ENCODE assay signal across 24 cellular contexts in genomic region chr3:183762304-183762703, GRCh38.
"Had no signal": no experiment of that assay in that cellular context is flagged by ENCODE, and none has a peak within 500 bp of the region (broad histone marks: within the 10 kb centered on the region; RNA-seq: fewer than 3 reads in every experiment).

No MANE protein-coding gene starts in this region.

- H3K9me3 ChIP-seq: esophagus muscularis mucosa, right atrium auricular region, thoracic aorta, uterus had no signal

- H3K4me3 Mint-ChIP-seq: activated CD4-positive, alpha-beta memory T cell treated with anti-CD3 and anti-CD28 coated beads, Interleukin-2, amount 10 ng/mL, durations not matched to agents 7 days and 5 days; activated CD4-positive, alpha-beta T cell treated with anti-CD3 and anti-CD28 coated beads, Interleukin-2, amount 10 ng/mL, durations not matched to agents 7 days and 5 days; activated naive CD4-positive, alpha-beta T cell treated with anti-CD3 and anti-CD28 coated beads, Interleukin-2, amount 50 U/mL, for 24 hours; activated naive CD8-positive, alpha-beta T cell treated with anti-CD3 and anti-CD28 coated beads, Interleukin-2, amount 50 U/mL, for 24 hours; activated T-cell treated with anti-CD3 and anti-CD28 coated beads, Interleukin-2, amount 50 U/mL, for 24 hours; central memory CD8-positive, alpha-beta T cell; dendritic cell treated with granulocyte-macrophage colony-stimulating factor and Interleukin-4, amounts not matched to agents 40 ng/mL and 50 ng/mL, for 4 days; endodermal cell; naive B cell; nephron progenitor cell; type B pancreatic cell; WTC11 had no signal

- H3K4me3 ChIP-seq: esophagus muscularis mucosa, right atrium auricular region, thoracic aorta, uterus had no signal

- H3K79me2 ChIP-seq: parathyroid adenoma had no signal

- H3K27ac ChIP-seq: esophagus muscularis mucosa, parathyroid adenoma, right atrium auricular region, thoracic aorta, uterus had no signal

- ATAC-seq: activated naive CD8-positive, alpha-beta T cell treated with anti-CD3 and anti-CD28 coated beads, Interleukin-2, amount 50 U/mL, for 24 hours; left ventricle myocardium superior; WTC11 had no signal

- H2AFZ ChIP-seq: parathyroid adenoma had no signal

- H3K27me3 Mint-ChIP-seq: activated CD4-positive, alpha-beta memory T cell treated with anti-CD3 and anti-CD28 coated beads, Interleukin-2, amount 10 ng/mL, durations not matched to agents 7 days and 5 days; activated CD4-positive, alpha-beta T cell treated with anti-CD3 and anti-CD28 coated beads, Interleukin-2, amount 10 ng/mL, durations not matched to agents 7 days and 5 days; activated naive CD4-positive, alpha-beta T cell treated with anti-CD3 and anti-CD28 coated beads, Interleukin-2, amount 50 U/mL, for 24 hours; activated naive CD8-positive, alpha-beta T cell treated with anti-CD3 and anti-CD28 coated beads, Interleukin-2, amount 50 U/mL, for 24 hours; activated T-cell treated with anti-CD3 and anti-CD28 coated beads, Interleukin-2, amount 50 U/mL, for 24 hours; central memory CD8-positive, alpha-beta T cell; dendritic cell treated with granulocyte-macrophage colony-stimulating factor and Interleukin-4, amounts not matched to agents 40 ng/mL and 50 ng/mL, for 4 days; naive B cell; type B pancreatic cell had no signal

- H3K4me1 Mint-ChIP-seq: nephron progenitor cell had no signal

- H3K4me1 ChIP-seq: uterus had no signal

- DNase-seq: activated CD4-positive, alpha-beta memory T cell treated with anti-CD3 and anti-CD28 coated beads, Interleukin-2, amount 10 ng/mL, durations not matched to agents 7 days and 5 days; activated CD4-positive, alpha-beta T cell treated with anti-CD3 and anti-CD28 coated beads for 1 hour; activated CD4-positive, alpha-beta T cell treated with anti-CD3 and anti-CD28 coated beads, Interleukin-2, amount 10 ng/mL, durations not matched to agents 7 days and 5 days; activated CD8-positive, alpha-beta memory T cell treated with anti-CD3 and anti-CD28 coated beads, Interleukin-2, amount 50 U/mL, for 48 hours; activated naive CD8-positive, alpha-beta T cell treated with anti-CD3 and anti-CD28 coated beads, Interleukin-2, amount 50 U/mL, for 24 hours; activated T-cell treated with anti-CD3 and anti-CD28 coated beads, Interleukin-2, amount 50 U/mL, for 24 hours; endodermal cell; glutamatergic neuron; left cardiac atrium; left ventricle myocardium superior; naive B cell; nephron progenitor cell; stimulated activated naive CD4-positive, alpha-beta T cell treated with Interleukin-2 at 50 U/mL for 16 hours; T-helper 2 cell; uterus had no signal

- H3K9me3 Mint-ChIP-seq: activated CD4-positive, alpha-beta memory T cell treated with anti-CD3 and anti-CD28 coated beads, Interleukin-2, amount 10 ng/mL, durations not matched to agents 7 days and 5 days; activated CD4-positive, alpha-beta T cell treated with anti-CD3 and anti-CD28 coated beads, Interleukin-2, amount 10 ng/mL, durations not matched to agents 7 days and 5 days; activated naive CD4-positive, alpha-beta T cell treated with anti-CD3 and anti-CD28 coated beads, Interleukin-2, amount 50 U/mL, for 24 hours; activated naive CD8-positive, alpha-beta T cell treated with anti-CD3 and anti-CD28 coated beads, Interleukin-2, amount 50 U/mL, for 24 hours; activated T-cell treated with anti-CD3 and anti-CD28 coated beads, Interleukin-2, amount 50 U/mL, for 24 hours; central memory CD8-positive, alpha-beta T cell; dendritic cell treated with granulocyte-macrophage colony-stimulating factor and Interleukin-4, amounts not matched to agents 40 ng/mL and 50 ng/mL, for 4 days; endodermal cell; naive B cell; nephron progenitor cell; type B pancreatic cell; WTC11 had no signal

- H3K27ac Mint-ChIP-seq: activated CD4-positive, alpha-beta memory T cell treated with anti-CD3 and anti-CD28 coated beads, Interleukin-2, amount 10 ng/mL, durations not matched to agents 7 days and 5 days; activated CD4-positive, alpha-beta T cell treated with anti-CD3 and anti-CD28 coated beads, Interleukin-2, amount 10 ng/mL, durations not matched to agents 7 days and 5 days; activated naive CD4-positive, alpha-beta T cell treated with anti-CD3 and anti-CD28 coated beads, Interleukin-2, amount 50 U/mL, for 24 hours; activated naive CD8-positive, alpha-beta T cell treated with anti-CD3 and anti-CD28 coated beads, Interleukin-2, amount 50 U/mL, for 24 hours; activated T-cell treated with anti-CD3 and anti-CD28 coated beads, Interleukin-2, amount 50 U/mL, for 24 hours; dendritic cell treated with granulocyte-macrophage colony-stimulating factor and Interleukin-4, amounts not matched to agents 40 ng/mL and 50 ng/mL, for 4 days; endodermal cell; nephron progenitor cell; type B pancreatic cell; WTC11 had no signal

- H3K36me3 ChIP-seq: uterus had no signal

- H3K27me3 ChIP-seq: esophagus muscularis mucosa, right atrium auricular region, uterus had no signal
